Comparison of ENCODE assay signal across 22 cellular contexts in genomic region chr19:4955274-4955673, GRCh38. TPM values are rescaled to one million over a fixed set of nuclear protein-coding genes. Genes with fewer than 3 reads are reported as not detected.
"Had no signal": no experiment of that assay in that cellular context is flagged by ENCODE, and none has a peak within 500 bp of the region (broad histone marks: within the 10 kb centered on the region; RNA-seq: fewer than 3 reads in every experiment).

No MANE protein-coding gene starts in this region.

- ATAC-seq: activated T-cell treated with anti-CD3 and anti-CD28 coated beads, Interleukin-2, amount 50 U/mL, for 72 hours; foreskin keratinocyte; left lobe of liver; lower lobe of right lung; mucosa of descending colon; psoas muscle had no signal

- H3K4me1 Mint-ChIP-seq: activated naive CD4-positive, alpha-beta T cell treated with anti-CD3 and anti-CD28 coated beads, Interleukin-2, amount 10 ng/mL, durations not matched to agents 7 days and 5 days; brain had no signal

- H3K9me3 Mint-ChIP-seq: activated naive CD4-positive, alpha-beta T cell treated with anti-CD3 and anti-CD28 coated beads, Interleukin-2, amount 10 ng/mL, durations not matched to agents 7 days and 5 days; activated T-cell treated with anti-CD3 and anti-CD28 coated beads, Interleukin-2, amount 50 U/mL, for 72 hours; brain; T-helper 1 cell treated with Interleukin-12 subunit alpha and Interleukin-12 subunit beta and Interleukin-4 antibody, amounts not matched to agents 30 μg/mL and 1 μg/mL, for 36 hours had no signal

- H3K4me3 Mint-ChIP-seq: activated naive CD4-positive, alpha-beta T cell treated with anti-CD3 and anti-CD28 coated beads, Interleukin-2, amount 10 ng/mL, durations not matched to agents 7 days and 5 days; activated T-cell treated with anti-CD3 and anti-CD28 coated beads, Interleukin-2, amount 50 U/mL, for 72 hours; brain; T-helper 1 cell treated with Interleukin-12 subunit alpha and Interleukin-12 subunit beta and Interleukin-4 antibody, amounts not matched to agents 30 μg/mL and 1 μg/mL, for 36 hours had no signal

- DNase-seq: activated CD8-positive, alpha-beta memory T cell treated with anti-CD3 and anti-CD28 coated beads, Interleukin-2, amount 50 U/mL, for 48 hours; activated effector memory CD4-positive, alpha-beta T cell treated with anti-CD3 and anti-CD28 coated beads, Interleukin-2, amount 50 U/mL, for 16 hours; activated naive CD4-positive, alpha-beta T cell treated with anti-CD3 and anti-CD28 coated beads, Interleukin-2, amount 10 ng/mL, durations not matched to agents 7 days and 5 days; activated T-cell treated with anti-CD3 and anti-CD28 coated beads, Interleukin-2, amount 50 U/mL, for 72 hours; aorta; foreskin keratinocyte; kidney; lower lobe of right lung; mesendoderm; mucosa of descending colon; psoas muscle; stimulated activated CD4-positive, alpha-beta T cell treated with anti-CD3 and anti-CD28 coated beads, Interleukin-4, amount 100 ng/mL, for 24 hours; stomach had no signal

- H3K27ac Mint-ChIP-seq: activated naive CD4-positive, alpha-beta T cell treated with anti-CD3 and anti-CD28 coated beads, Interleukin-2, amount 10 ng/mL, durations not matched to agents 7 days and 5 days; activated T-cell treated with anti-CD3 and anti-CD28 coated beads, Interleukin-2, amount 50 U/mL, for 72 hours; brain; T-helper 1 cell treated with Interleukin-12 subunit alpha and Interleukin-12 subunit beta and Interleukin-4 antibody, amounts not matched to agents 30 μg/mL and 1 μg/mL, for 36 hours had no signal

- H3K27me3 Mint-ChIP-seq: activated naive CD4-positive, alpha-beta T cell treated with anti-CD3 and anti-CD28 coated beads, Interleukin-2, amount 10 ng/mL, durations not matched to agents 7 days and 5 days had no signal

RNA-seq across cellular contexts. Expression of gene ARRDC5, which starts 52.6 kb away (rescaled TPM):
- total RNA-seq: cardiac septum, chondrocyte, epithelial cell of proximal tubule, foreskin keratinocyte, glomerular endothelial cell, left lobe of liver, osteocyte, psoas muscle, right atrium auricular region had no signal
